Comparison of ENCODE assay signal across 24 cellular contexts in genomic region chr16:57652695-57653471, GRCh38. TPM values are rescaled to one million over a fixed set of nuclear protein-coding genes. Genes with fewer than 3 reads are reported as not detected.
"Had no signal": no experiment of that assay in that cellular context is flagged by ENCODE, and none has a peak within 500 bp of the region (broad histone marks: within the 10 kb centered on the region; RNA-seq: fewer than 3 reads in every experiment).

No MANE protein-coding gene starts in this region.

- H3K4me1 ChIP-seq: sigmoid colon had no signal

- H3K27ac ChIP-seq: left lung, sigmoid colon, thoracic aorta, upper lobe of left lung had no signal

- H3K4me3 ChIP-seq: dorsolateral prefrontal cortex, left lung, mucosa of descending colon, sigmoid colon, thoracic aorta, upper lobe of left lung had no signal

- ATAC-seq: left lung; mucosa of descending colon; naive thymus-derived CD4-positive, alpha-beta T cell; SK-N-SH treated with all-trans-retinoic acid at 6 μM for 48 hours; stimulated activated naive B cell treated with anti-CD40 and anti-IgM and Interleukin-4, amounts not matched to agents 10 μg/mL and 1 μg/mL and 100 μg/mL, for 72 hours had no signal

- H3K27ac Mint-ChIP-seq: activated naive CD4-positive, alpha-beta T cell treated with anti-CD3 and anti-CD28 coated beads, Interleukin-2, amount 50 U/mL, for 24 hours; endodermal cell; stimulated activated naive B cell treated with anti-CD40 and anti-IgM and Interleukin-4, amounts not matched to agents 10 μg/mL and 1 μg/mL and 100 μg/mL, for 72 hours had no signal

- H3K36me3 ChIP-seq: sigmoid colon, thoracic aorta had no signal

- H3K27me3 Mint-ChIP-seq: activated naive CD4-positive, alpha-beta T cell treated with anti-CD3 and anti-CD28 coated beads, Interleukin-2, amount 50 U/mL, for 24 hours; naive thymus-derived CD4-positive, alpha-beta T cell had no signal

- H3K36me3 Mint-ChIP-seq: activated naive CD4-positive, alpha-beta T cell treated with anti-CD3 and anti-CD28 coated beads, Interleukin-2, amount 50 U/mL, for 24 hours; naive thymus-derived CD4-positive, alpha-beta T cell; stimulated activated naive B cell treated with anti-CD40 and anti-IgM and Interleukin-4, amounts not matched to agents 10 μg/mL and 1 μg/mL and 100 μg/mL, for 72 hours had no signal

- DNase-seq: activated CD4-positive, alpha-beta T cell treated with anti-CD3 and anti-CD28 coated beads, Interleukin-2, amount 50 U/mL, for 1 hour; activated CD4-positive, CD25-positive, alpha-beta regulatory T cell treated with anti-CD3 and anti-CD28 coated beads, Interleukin-2, amount 50 U/mL, for 72 hours; activated gamma-delta T cell; dorsolateral prefrontal cortex; endodermal cell; foreskin fibroblast; hippocampal formation; left lung; mammary epithelial cell; nucleus accumbens; sigmoid colon; stimulated activated CD4-positive, alpha-beta T cell treated with anti-CD3 and anti-CD28 coated beads, Interleukin-4, amount 100 ng/mL, for 4 hours; stimulated activated naive B cell treated with anti-CD40 and anti-IgM and Interleukin-4, amounts not matched to agents 10 μg/mL and 1 μg/mL and 100 μg/mL, for 72 hours; T1000 had no signal

- H3K9me3 ChIP-seq: left lung, mucosa of descending colon, sigmoid colon, thoracic aorta, upper lobe of left lung had no signal

- H3K27me3 ChIP-seq: dorsolateral prefrontal cortex, left lung, upper lobe of left lung had no signal

- H3K9me3 Mint-ChIP-seq: activated naive CD4-positive, alpha-beta T cell treated with anti-CD3 and anti-CD28 coated beads, Interleukin-2, amount 50 U/mL, for 24 hours; endodermal cell; stimulated activated naive B cell treated with anti-CD40 and anti-IgM and Interleukin-4, amounts not matched to agents 10 μg/mL and 1 μg/mL and 100 μg/mL, for 72 hours had no signal

- H3K4me3 Mint-ChIP-seq: activated naive CD4-positive, alpha-beta T cell treated with anti-CD3 and anti-CD28 coated beads, Interleukin-2, amount 50 U/mL, for 24 hours; endodermal cell; stimulated activated naive B cell treated with anti-CD40 and anti-IgM and Interleukin-4, amounts not matched to agents 10 μg/mL and 1 μg/mL and 100 μg/mL, for 72 hours had no signal

RNA-seq across cellular contexts. Expression of gene ADGRG3, which starts 15.2 kb away (rescaled TPM):
- total RNA-seq: endodermal cell, kidney epithelial cell, mammary epithelial cell, renal cortical epithelial cell had no signal
- polyA plus RNA-seq: mammary epithelial cell; naive thymus-derived CD4-positive, alpha-beta T cell had no signal

RNA-seq across cellular contexts. Expression of gene DRC7, which starts 41.7 kb away (rescaled TPM):
- total RNA-seq: cardiac septum; glomerular endothelial cell; mammary epithelial cell; mucosa of descending colon; naive thymus-derived CD4-positive, alpha-beta T cell; sigmoid colon; thoracic aorta had no signal
- polyA plus RNA-seq: naive thymus-derived CD4-positive, alpha-beta T cell; sigmoid colon had no signal
